In the genomic region with DNA sequence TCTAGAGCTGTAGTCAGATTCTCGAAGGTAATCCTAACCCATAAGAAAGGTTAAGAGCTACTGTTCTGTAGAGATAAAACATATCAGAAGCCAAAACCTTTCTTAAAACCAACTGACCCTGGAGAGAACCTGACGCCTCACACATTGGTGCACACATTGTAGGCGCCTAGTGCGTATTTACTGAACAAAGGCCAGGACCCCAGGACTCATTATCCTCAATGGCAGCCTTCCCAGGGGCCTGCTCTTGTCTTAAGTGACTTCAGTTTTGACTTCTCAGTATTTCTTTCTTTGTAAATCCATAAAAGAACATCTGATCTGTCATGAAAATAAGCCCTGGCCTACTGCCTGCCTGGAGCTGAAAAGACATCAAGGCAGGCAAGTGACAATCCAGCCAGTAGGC, we compare ENCODE assay signal across 21 cellular contexts. TPM values are rescaled to one million over a fixed set of nuclear protein-coding genes. Genes with fewer than 3 reads are reported as not detected.
A peak's percentile ranks its signal among the peaks of the same experiment; 100 is the strongest.
DNase-seq lines count a peak whose midpoint lies in the region; ATAC-seq and TF ChIP-seq lines count a peak whose summit lies in the region.
"Had no signal": no experiment of that assay in that cellular context is flagged by ENCODE, and none has a peak within 500 bp of the region (broad histone marks: within the 10 kb centered on the region; RNA-seq: fewer than 3 reads in every experiment).

No MANE protein-coding gene starts in this region.

- DNase-seq in SK-N-MC (ENCODE audit: low read depth, low spot score) = no peak
- DNase-seq in esophagus squamous epithelium (lab: John Stamatoyannopoulos, UW) = no peak
- no peak for DNase-seq in psoas muscle
- no peak for DNase-seq in HT-29 (ENCODE audit: low spot score)
- DNase-seq in activated naive CD4-positive, alpha-beta T cell treated with anti-CD3 and anti-CD28 coated beads, Interleukin-2, amount 50 U/mL, for 72 hours (ENCODE audit: low spot score in 2 of 2) = no peak
- DNase-seq in activated CD4-positive, alpha-beta memory T cell treated with anti-CD3 and anti-CD28 coated beads, Interleukin-2, amount 10 ng/mL, durations not matched to agents 7 days and 5 days = no peak
- DNase-seq: activated CD8-positive, alpha-beta memory T cell treated with anti-CD3 and anti-CD28 coated beads, Interleukin-2, amount 10 ng/mL, durations not matched to agents 7 days and 5 days; activated gamma-delta T cell treated with Interleukin-2 at 50 U/mL for 16 hours; Calu3; glutamatergic neuron; GOT3; Karpas-422; naive thymus-derived CD8-positive, alpha-beta T cell; NCI-H1694; NCI-H524 had no signal

- POLR2A ChIA-PET in activated CD4-positive, alpha-beta memory T cell treated with anti-CD3 and anti-CD28 coated beads, Interleukin-2, amount 10 ng/mL, durations not matched to agents 7 days and 5 days (lab: Charles Lee) = no interaction called here

- H3K4me3 Mint-ChIP-seq in activated CD4-positive, alpha-beta memory T cell treated with anti-CD3 and anti-CD28 coated beads, Interleukin-2, amount 10 ng/mL, durations not matched to agents 7 days and 5 days = no peak overlapping the region
- H3K4me3 Mint-ChIP-seq: activated CD8-positive, alpha-beta memory T cell treated with anti-CD3 and anti-CD28 coated beads, Interleukin-2, amount 10 ng/mL, durations not matched to agents 7 days and 5 days; naive thymus-derived CD8-positive, alpha-beta T cell; stimulated activated memory B cell treated with anti-CD40 and anti-IgM and Interleukin-4, amounts not matched to agents 10 μg/mL and 1 μg/mL and 100 μg/mL, for 72 hours had no signal

- H3K4me1 ChIP-seq in BLaER1 (peaks cover 96% of the 10 kb centered on the region), esophagus squamous epithelium (peaks cover 0 to 58% (median 31%) of the 10 kb centered on the region in 3 donors), psoas muscle (peaks cover 38% of the 10 kb centered on the region)

- H3K27ac ChIP-seq in BLaER1 (peak overlapping the region; percentile 98), SK-N-MC (peak overlapping the region; percentile 96), esophagus squamous epithelium (peak overlapping the region; percentile 67 to 91 (median 84)), psoas muscle (peak overlapping the region; percentile 68)
- H3K27ac ChIP-seq: VCaP had no signal

- H3K27me3 Mint-ChIP-seq in activated CD4-positive, alpha-beta memory T cell treated with anti-CD3 and anti-CD28 coated beads, Interleukin-2, amount 10 ng/mL, durations not matched to agents 7 days and 5 days = peaks cover 10% of the 10 kb centered on the region

- H3K36me3 Mint-ChIP-seq in activated naive CD4-positive, alpha-beta T cell treated with anti-CD3 and anti-CD28 coated beads, Interleukin-2, amount 50 U/mL, for 72 hours = no peaks in the 10 kb centered on the region
- no peaks in the 10 kb centered on the region for H3K36me3 Mint-ChIP-seq in activated CD4-positive, alpha-beta memory T cell treated with anti-CD3 and anti-CD28 coated beads, Interleukin-2, amount 10 ng/mL, durations not matched to agents 7 days and 5 days (ENCODE audit: low read depth)
- H3K36me3 Mint-ChIP-seq: activated CD8-positive, alpha-beta memory T cell treated with anti-CD3 and anti-CD28 coated beads, Interleukin-2, amount 10 ng/mL, durations not matched to agents 7 days and 5 days; naive thymus-derived CD8-positive, alpha-beta T cell; stimulated activated memory B cell treated with anti-CD40 and anti-IgM and Interleukin-4, amounts not matched to agents 10 μg/mL and 1 μg/mL and 100 μg/mL, for 72 hours had no signal

- peak overlapping the region; percentile 91 for H3K4me2 ChIP-seq in BLaER1

- peaks cover 14% of the 10 kb centered on the region for H3K4me1 Mint-ChIP-seq in activated CD4-positive, alpha-beta memory T cell treated with anti-CD3 and anti-CD28 coated beads, Interleukin-2, amount 10 ng/mL, durations not matched to agents 7 days and 5 days

- H3K27me3 ChIP-seq in BLaER1 = no peaks in the 10 kb centered on the region
- H3K27me3 ChIP-seq in esophagus squamous epithelium = no peaks in the 10 kb centered on the region
- H3K27me3 ChIP-seq in psoas muscle (ENCODE audit: insufficient read depth in 3 of 3, low read length in 2 of 3) = no peaks in the 10 kb centered on the region

- no peak overlapping the region for H3K27ac Mint-ChIP-seq in activated naive CD4-positive, alpha-beta T cell treated with anti-CD3 and anti-CD28 coated beads, Interleukin-2, amount 50 U/mL, for 72 hours
- no peak overlapping the region for H3K27ac Mint-ChIP-seq in activated CD4-positive, alpha-beta memory T cell treated with anti-CD3 and anti-CD28 coated beads, Interleukin-2, amount 10 ng/mL, durations not matched to agents 7 days and 5 days
- H3K27ac Mint-ChIP-seq: activated CD8-positive, alpha-beta memory T cell treated with anti-CD3 and anti-CD28 coated beads, Interleukin-2, amount 10 ng/mL, durations not matched to agents 7 days and 5 days; stimulated activated memory B cell treated with anti-CD40 and anti-IgM and Interleukin-4, amounts not matched to agents 10 μg/mL and 1 μg/mL and 100 μg/mL, for 72 hours had no signal

- H3K36me3 ChIP-seq in BLaER1 (no peaks in the 10 kb centered on the region), SK-N-MC (ENCODE audit: insufficient read depth, low read length) (no peaks in the 10 kb centered on the region), esophagus squamous epithelium (no peaks in the 10 kb centered on the region), psoas muscle (ENCODE audit: insufficient read depth in 1 of 2, low read depth in 1 of 2) (no peaks in the 10 kb centered on the region)

- no peak for TF ChIP-seq CTCF in esophagus squamous epithelium (IDR thresholded peaks at IDR 0.05)
- TF ChIP-seq CTCF in psoas muscle (IDR thresholded peaks at IDR 0.05) = no peak

- ATAC-seq in psoas muscle = no peak
- no peak for ATAC-seq in HG03045 (IDR thresholded peaks at IDR 0.05; ENCODE audit: unreplicated experiment)
- no peak for ATAC-seq in activated naive CD4-positive, alpha-beta T cell treated with anti-CD3 and anti-CD28 coated beads, Interleukin-2, amount 50 U/mL, for 72 hours
- ATAC-seq: activated CD8-positive, alpha-beta memory T cell treated with anti-CD3 and anti-CD28 coated beads, Interleukin-2, amount 10 ng/mL, durations not matched to agents 7 days and 5 days; naive thymus-derived CD8-positive, alpha-beta T cell; stimulated activated memory B cell treated with anti-CD40 and anti-IgM and Interleukin-4, amounts not matched to agents 10 μg/mL and 1 μg/mL and 100 μg/mL, for 72 hours had no signal

- H3K9me3 ChIP-seq in BLaER1 (no peaks in the 10 kb centered on the region), SK-N-MC (ENCODE audit: low read depth, low read length) (no peaks in the 10 kb centered on the region), esophagus squamous epithelium (no peaks in the 10 kb centered on the region), psoas muscle (no peaks in the 10 kb centered on the region)

- H3K4me3 ChIP-seq in BLaER1 (peak overlapping the region; percentile 41; the same call in 1 of the 2 replicates), SK-N-MC (no peak overlapping the region), esophagus squamous epithelium (no peak overlapping the region), psoas muscle (no peak overlapping the region)

- 77 to 88% methylated on average over 4 of the region's 4 CpGs for WGBS in esophagus squamous epithelium, 2 donors
- 87 to 94% (median 88%) methylated on average over 4 of the region's 4 CpGs for WGBS in psoas muscle, 3 donors

- CTCF ChIA-PET in activated CD4-positive, alpha-beta memory T cell treated with anti-CD3 and anti-CD28 coated beads, Interleukin-2, amount 10 ng/mL, durations not matched to agents 7 days and 5 days (lab: Charles Lee) = no interaction called here

- H3K9me3 Mint-ChIP-seq in activated naive CD4-positive, alpha-beta T cell treated with anti-CD3 and anti-CD28 coated beads, Interleukin-2, amount 50 U/mL, for 72 hours = no peaks in the 10 kb centered on the region
- no peaks in the 10 kb centered on the region for H3K9me3 Mint-ChIP-seq in activated CD4-positive, alpha-beta memory T cell treated with anti-CD3 and anti-CD28 coated beads, Interleukin-2, amount 10 ng/mL, durations not matched to agents 7 days and 5 days
- H3K9me3 Mint-ChIP-seq: naive thymus-derived CD8-positive, alpha-beta T cell; stimulated activated memory B cell treated with anti-CD40 and anti-IgM and Interleukin-4, amounts not matched to agents 10 μg/mL and 1 μg/mL and 100 μg/mL, for 72 hours had no signal

- no peak for TF ChIP-seq POLR2A in esophagus squamous epithelium (IDR thresholded peaks at IDR 0.05)

- intact Hi-C loops in esophagus squamous epithelium (cut with DNase I) (no loop called here), psoas muscle (cut with DNase I) (loop anchor here in 1 of 2 donors (2.0 kb wide), 1 partner anchor 19 kb away; no protein-coding TSS in a partner anchor)

- no peaks in the 10 kb centered on the region for H4K20me1 ChIP-seq in BLaER1

- H3K9ac ChIP-seq in BLaER1 = peak overlapping the region; percentile 81
- H3K9ac ChIP-seq in SK-N-MC (ENCODE audit: insufficient read length) = no peak overlapping the region

RNA-seq across cellular contexts. Expression of gene ABCA4, which starts 27.6 kb away (rescaled TPM):
- total RNA-seq in esophagus squamous epithelium (under 1 TPM in 2 of 4 donors, not detected in 2; 0.18 to 0.57 TPM), psoas muscle (under 1 TPM in 3 of 4 donors, not detected in 1; 0.09 to 0.32 (median 0.23) TPM)
- under 1 TPM in 2 of 3 donors, not detected in 1; 0.03 to 0.04 TPM for polyA plus RNA-seq in psoas muscle
- 0.29 TPM in 1 of 2 replicates, not detected in the other for total RNA-seq in HT-29 (2014; rRNA removed; shearing (Covaris generic))
- not detected for total RNA-seq in activated naive CD4-positive, alpha-beta T cell treated with anti-CD3 and anti-CD28 coated beads, Interleukin-2, amount 50 U/mL, for 72 hours
- total RNA-seq in activated CD4-positive, alpha-beta memory T cell treated with anti-CD3 and anti-CD28 coated beads, Interleukin-2, amount 10 ng/mL, durations not matched to agents 7 days and 5 days = not detected
- total RNA-seq: activated CD8-positive, alpha-beta memory T cell treated with anti-CD3 and anti-CD28 coated beads, Interleukin-2, amount 10 ng/mL, durations not matched to agents 7 days and 5 days; kidney epithelial cell; naive thymus-derived CD8-positive, alpha-beta T cell; OCI-LY7 had no signal
- polyA plus RNA-seq: naive thymus-derived CD8-positive, alpha-beta T cell had no signal
